8 cellular contexts compared by ENCODE assay signal in genomic region chr5:96931037-96931436, GRCh38. TPM values are rescaled to one million over a fixed set of nuclear protein-coding genes. Genes with fewer than 3 reads are reported as not detected.
DNase-seq lines count a peak whose midpoint lies in the region; ATAC-seq, FAIRE-seq and TF ChIP-seq lines count a peak whose summit lies in the region.
"Not testable (repeated sequence)": the region's sequence is repeated elsewhere in the genome, so short reads cannot be mapped to it uniquely, and the experiment has no call there.

No MANE protein-coding gene starts in this region.

- not testable (repeated sequence) for H3K4me3 ChIP-seq in BLaER1 treated with 17β-estradiol and CSF1 and Interleukin-3, amounts not matched to agents 10 nM and 100 nM
- peak overlapping the region; percentile 81 for H3K4me3 ChIP-seq in OCI-LY1 (ENCODE audit: low read depth, low read length, poor library complexity, severe bottlenecking)
- peak overlapping the region; percentile 73; the same call in 1 of the 2 replicates for H3K4me3 ChIP-seq in GM12878

- not testable (repeated sequence) for ATAC-seq in activated T-helper 17 cell treated with anti-CD3 and anti-CD28 coated beads, Interleukin-2, amount 50 U/mL, for 72 hours (replicated peaks); GM12878

- peaks cover 39% of the 10 kb centered on the region for H3K4me1 Mint-ChIP-seq in activated CD4-positive, alpha-beta T cell treated with anti-CD3 and anti-CD28 coated beads, Interleukin-2, amount 10 ng/mL, durations not matched to agents 24 days and 14 days
- peaks cover 26% of the 10 kb centered on the region for H3K4me1 Mint-ChIP-seq in activated T-helper 17 cell treated with anti-CD3 and anti-CD28 coated beads, Interleukin-2, amount 50 U/mL, for 72 hours
- H3K4me1 Mint-ChIP-seq in mesothelial cell of epicardium = peaks cover 46% of the 10 kb centered on the region
- H3K4me1 Mint-ChIP-seq in neural crest cell = peaks cover 20% of the 10 kb centered on the region

- in situ Hi-C loops in GM12878 (cut with MboI) = not testable (repeated sequence)

- H3F3A ChIP-seq in OCI-LY1 (ENCODE audit: insufficient read depth, low read length) = not testable (repeated sequence)

- not testable (repeated sequence) for TF ChIP-seq CTCF in OCI-LY1 (IDR thresholded peaks at IDR 0.05; ENCODE audit: low read length); GM12878 (IDR thresholded peaks at IDR 0.05 in 2 of 3, conservative IDR thresholded peaks at IDR 0.05 in 1 of 3; ENCODE audit: control insufficient read depth in 2 of 3, extremely low read depth in 1 of 3, insufficient read depth in 1 of 3, low read depth in 3 of 3, low read length in 3 of 3); mesothelial cell of epicardium (IDR thresholded peaks at IDR 0.05; ENCODE audit: unreplicated experiment); neural crest cell (conservative IDR thresholded peaks at IDR 0.05)

- not testable (repeated sequence) for H3K9ac ChIP-seq in BLaER1 treated with 17β-estradiol and CSF1 and Interleukin-3, amounts not matched to agents 10 nM and 100 nM
- H3K9ac ChIP-seq in OCI-LY1 (ENCODE audit: low read length) (peak overlapping the region; percentile 97; the same call in 1 of the 2 replicates), GM12878 (ENCODE audit: control insufficient read depth, insufficient read depth, low read length) (0 out of 2 replicates have a peak overlapping the region, but pooled peaks have one; percentile 93)

- not testable (repeated sequence) for H3K27me3 ChIP-seq in BLaER1 treated with 17β-estradiol and CSF1 and Interleukin-3, amounts not matched to agents 10 nM and 100 nM; OCI-LY1 (ENCODE audit: insufficient read depth, low read length); GM12878 (replicated peaks in 1 of 2; ENCODE audit: control insufficient read depth in 2 of 2, insufficient read depth in 2 of 2, low read length in 1 of 2)

- peaks cover 11% of the 10 kb centered on the region for H3K36me3 Mint-ChIP-seq in activated CD4-positive, alpha-beta T cell treated with anti-CD3 and anti-CD28 coated beads, Interleukin-2, amount 10 ng/mL, durations not matched to agents 24 days and 14 days (ENCODE audit: low read depth)
- H3K36me3 Mint-ChIP-seq in activated T-helper 17 cell treated with anti-CD3 and anti-CD28 coated beads, Interleukin-2, amount 50 U/mL, for 72 hours (ENCODE audit: low read depth); mesothelial cell of epicardium; neural crest cell (ENCODE audit: low read depth): not testable (repeated sequence)

- H3K4me1 ChIP-seq in BLaER1 treated with 17β-estradiol and CSF1 and Interleukin-3, amounts not matched to agents 10 nM and 100 nM = peaks cover 46 to 57% (median 52%) of the 10 kb centered on the region in 10 experiments
- H3K4me1 ChIP-seq in OCI-LY1 (ENCODE audit: insufficient read depth, low read length, severe bottlenecking) = peaks cover 63% of the 10 kb centered on the region
- H3K4me1 ChIP-seq in GM12878 (ENCODE audit: control insufficient read depth, insufficient read depth, low read length) = peaks cover 11% of the 10 kb centered on the region

- intact Hi-C loops in activated CD4-positive, alpha-beta T cell treated with anti-CD3 and anti-CD28 coated beads, Interleukin-2, amount 10 ng/mL, durations not matched to agents 24 days and 14 days (cut with micrococcal nuclease) = loop anchor here (10.0 kb wide), 3 partner anchors 164 to 1106 kb away; partner anchors contain the start of gene GLRX
- intact Hi-C loops in GM12878 (cut with micrococcal nuclease; ENCODE audit: unreplicated experiment) = not testable (repeated sequence)

- not testable (repeated sequence) for H3K27ac Mint-ChIP-seq in activated CD4-positive, alpha-beta T cell treated with anti-CD3 and anti-CD28 coated beads, Interleukin-2, amount 10 ng/mL, durations not matched to agents 24 days and 14 days; activated T-helper 17 cell treated with anti-CD3 and anti-CD28 coated beads, Interleukin-2, amount 50 U/mL, for 72 hours; neural crest cell (ENCODE audit: unreplicated experiment)
- H3K27ac Mint-ChIP-seq in mesothelial cell of epicardium = peak overlapping the region; percentile 34

- not testable (repeated sequence) for H3K27me3 Mint-ChIP-seq in activated CD4-positive, alpha-beta T cell treated with anti-CD3 and anti-CD28 coated beads, Interleukin-2, amount 10 ng/mL, durations not matched to agents 24 days and 14 days; activated T-helper 17 cell treated with anti-CD3 and anti-CD28 coated beads, Interleukin-2, amount 50 U/mL, for 72 hours; mesothelial cell of epicardium (ENCODE audit: low read depth); neural crest cell (ENCODE audit: low read depth)

- H2AFZ ChIP-seq in OCI-LY1 (ENCODE audit: low read length) = not testable (repeated sequence)
- H2AFZ ChIP-seq in GM12878 (ENCODE audit: control insufficient read depth, low read depth, low read length) = peak overlapping the region; percentile 28; the same call in 1 of the 2 replicates

- H3K9me3 ChIP-seq in BLaER1 treated with 17β-estradiol and CSF1 and Interleukin-3, amounts not matched to agents 10 nM and 100 nM (replicated peaks in 1 of 11); OCI-LY1 (ENCODE audit: low read length); GM12878 (replicated peaks; ENCODE audit: control insufficient read depth, insufficient read depth, low read length): not testable (repeated sequence)

- RAD21 ChIA-PET in GM12878 (lab: Charles Lee; ENCODE audit: unreplicated experiment) = interaction anchor here (1.1 to 5.5 kb wide), 8 partner anchors 9 to 61 kb away, joined by 3 to 67 read pairs (median 20); partner anchors contain the start of gene ERAP2

- CTCF ChIA-PET in GM12878 (lab: Yijun Ruan, JAX) = interaction anchor here (0.6 to 6.3 kb wide), 10 partner anchors 10 to 1069 kb away, joined by 3 to 35 read pairs (median 4); no protein-coding TSS in a partner anchor

- WGBS in GM12878 (ENCODE audit: insufficient coverage, insufficient replicate concordance, low lambda C conversion rate, missing lambda C conversion rate) = 74% methylated on average over 2 of the region's 2 CpGs

- peak overlapping the region; percentile 81 for H3K4me3 Mint-ChIP-seq in activated CD4-positive, alpha-beta T cell treated with anti-CD3 and anti-CD28 coated beads, Interleukin-2, amount 10 ng/mL, durations not matched to agents 24 days and 14 days
- H3K4me3 Mint-ChIP-seq in activated T-helper 17 cell treated with anti-CD3 and anti-CD28 coated beads, Interleukin-2, amount 50 U/mL, for 72 hours = peak overlapping the region; percentile 33
- H3K4me3 Mint-ChIP-seq in mesothelial cell of epicardium = not testable (repeated sequence)
- H3K4me3 Mint-ChIP-seq in neural crest cell = peak overlapping the region; percentile 8

- not testable (repeated sequence) for TF ChIP-seq RAD21 in GM12878 (IDR thresholded peaks at IDR 0.05; ENCODE audit: insufficient read depth, low read depth, low read length)

- H3K27ac ChIP-seq in BLaER1 treated with 17β-estradiol and CSF1 and Interleukin-3, amounts not matched to agents 10 nM and 100 nM = peak overlapping the region in 8 of 11 experiments; percentile 92 to 98 (median 95); a peak in 9 of 22 replicates
- peak overlapping the region; percentile 99 for H3K27ac ChIP-seq in OCI-LY1 (ENCODE audit: low read depth, low read length, poor library complexity, severe bottlenecking)
- peak overlapping the region; percentile 97 for H3K27ac ChIP-seq in GM12878 (ENCODE audit: control insufficient read depth, insufficient read depth)

- not testable (repeated sequence) for H3K79me2 ChIP-seq in OCI-LY1 (ENCODE audit: insufficient read depth, low read length)
- H3K79me2 ChIP-seq in GM12878 (ENCODE audit: control insufficient read depth, insufficient read depth, low read length) = peaks cover 54% of the 10 kb centered on the region

- not testable (repeated sequence) for FAIRE-seq in GM12878 (lab: Jason Lieb, UNC)

- TF ChIP-seq EP300 in GM12878 (IDR thresholded peaks at IDR 0.05; ENCODE audit: borderline replicate concordance in 1 of 2, control insufficient read depth in 1 of 2, low read depth in 2 of 2, low read length in 2 of 2) = not testable (repeated sequence)

- not testable (repeated sequence) for H3K9me2 ChIP-seq in OCI-LY1 (ENCODE audit: low read depth, low read length)

- not testable (repeated sequence) for H3K36me3 ChIP-seq in BLaER1 treated with 17β-estradiol and CSF1 and Interleukin-3, amounts not matched to agents 10 nM and 100 nM; OCI-LY1 (ENCODE audit: insufficient read depth, low read length); GM12878 (ENCODE audit: control insufficient read depth in 2 of 2, insufficient read depth in 2 of 2, low read length in 1 of 2)

- BruUV-seq in GM12878 (replicated peaks; lab: Mats Ljungman, UMichigan) = not testable (repeated sequence)

- SMC1A ChIA-PET in GM12878 (lab: Charles Lee; ENCODE audit: uncharacterized antibody, unreplicated experiment) = interaction anchor here (0.6 to 5.1 kb wide), 20 partner anchors 7 to 235 kb away, joined by 3 to 78 read pairs (median 5); partner anchors contain the start of gene ERAP2

- not testable (repeated sequence) for TF ChIP-seq POLR2A in GM12878 (IDR thresholded peaks at IDR 0.05; ENCODE audit: low read depth, low read length)

- not testable (repeated sequence) for H3K9me3 Mint-ChIP-seq in activated CD4-positive, alpha-beta T cell treated with anti-CD3 and anti-CD28 coated beads, Interleukin-2, amount 10 ng/mL, durations not matched to agents 24 days and 14 days; activated T-helper 17 cell treated with anti-CD3 and anti-CD28 coated beads, Interleukin-2, amount 50 U/mL, for 72 hours; mesothelial cell of epicardium; neural crest cell

- POLR2A ChIA-PET in GM12878 (lab: Charles Lee) = interaction anchor here (0.7 to 4.3 kb wide), 14 partner anchors 7 to 73 kb away, joined by 3 to 27 read pairs (median 4); partner anchors contain the start of gene ERAP2

- H3K4me2 ChIP-seq in BLaER1 treated with 17β-estradiol and CSF1 and Interleukin-3, amounts not matched to agents 10 nM and 100 nM = peak overlapping the region; percentile 82 to 97 (median 90)
- H3K4me2 ChIP-seq in OCI-LY1 (ENCODE audit: low read length) = peak overlapping the region; percentile 98
- H3K4me2 ChIP-seq in GM12878 (ENCODE audit: control insufficient read depth, insufficient read depth) = peak overlapping the region; percentile 88

- not testable (repeated sequence) for H4K20me1 ChIP-seq in BLaER1 treated with 17β-estradiol and CSF1 and Interleukin-3, amounts not matched to agents 10 nM and 100 nM; OCI-LY1 (ENCODE audit: insufficient read depth, low read length); GM12878 (ENCODE audit: control insufficient read depth, insufficient read depth)

- peak; percentile 17 for DNase-seq in ELF-1 (ENCODE audit: low read depth, low spot score)
- not testable (repeated sequence) for DNase-seq in activated CD4-positive, alpha-beta T cell treated with anti-CD3 and anti-CD28 coated beads, Interleukin-2, amount 10 ng/mL, durations not matched to agents 24 days and 14 days; GM12878 (ENCODE audit: low read depth, low spot score); mesothelial cell of epicardium (ENCODE audit: low spot score in 2 of 2, unreplicated experiment in 2 of 2); neural crest cell (ENCODE audit: low read depth, low spot score)

RNA-seq across cellular contexts. Expression of gene LNPEP, which starts 4.8 kb away (rescaled TPM):
- 38.2 and 39.4 TPM in 2 replicates for total RNA-seq in activated CD4-positive, alpha-beta T cell treated with anti-CD3 and anti-CD28 coated beads, Interleukin-2, amount 10 ng/mL, durations not matched to agents 24 days and 14 days
- 10 to 100 TPM; 45.0 to 52.7 TPM for total RNA-seq in activated T-helper 17 cell treated with anti-CD3 and anti-CD28 coated beads, Interleukin-2, amount 50 U/mL, for 72 hours
- total RNA-seq in GM12878 (2013; cell fraction: nucleolus; rRNA removed) = 410 and 418 TPM in 2 replicates
- total RNA-seq in GM12878 (2014; rRNA removed) (38.5 and 56.2 TPM in 2 replicates), GM12878 (2014; rRNA removed; fragmentation: Illumina TruSeq; extraction: Trizol) (54.9 and 62.3 TPM in 2 replicates), GM12878 (2021) (50.8 and 51.1 TPM in 2 replicates), mesothelial cell of epicardium (35.4 to 37.3 TPM (median 35.6 TPM) in 3 replicates), neural crest cell (17.4 and 17.9 TPM in 2 replicates)
- 12.3 TPM for polyA plus RNA-seq in GM12878 (2011; ENCODE audit: low read depth)
- polyA plus RNA-seq in GM12878 (2011; rRNA removed) (44.7 and 67.7 TPM in 2 replicates), GM12878 (2014; fragmentation: Illumina TruSeq; extraction: Trizol) (26.1 and 34.4 TPM in 2 replicates), GM12878 (2014; fragmentation: Nextera tagmentation; extraction: Ambion mirVana) (1 to 10 TPM; 5.6 to 7.3 TPM), GM12878 (2014; rRNA removed) (17.1 and 21.0 TPM in 2 replicates), GM12878 (2016; fragmentation: Nextera tagmentation; extraction: Ambion mirVana) (10 to 100 TPM; 23.2 to 23.9 TPM)
- polyA plus RNA-seq in GM12878 (2011; cell fraction: cytosol; rRNA removed) = 15.1 and 19.2 TPM in 2 replicates
- polyA plus RNA-seq in GM12878 (2011; cell fraction: nucleus; rRNA removed) = 33.3 and 34.8 TPM in 2 replicates
- polyA plus RNA-seq in GM12878 (2012) = 22.3 and 26.0 TPM in 2 replicates
- 135 and 161 TPM in 2 replicates for polyA minus RNA-seq in GM12878 (2011; rRNA and poly(A)+ RNA removed)
- polyA minus RNA-seq in GM12878 (2011; cell fraction: cytosol; rRNA and poly(A)+ RNA removed) = 48.5 and 54.1 TPM in 2 replicates
- 74.6 and 109 TPM in 2 replicates for polyA minus RNA-seq in GM12878 (2011; cell fraction: nucleus; rRNA and poly(A)+ RNA removed)

RNA-seq across cellular contexts. Expression of gene ERAP2, which starts 54.7 kb away (rescaled TPM):
- 48.9 and 51.3 TPM in 2 replicates for total RNA-seq in activated CD4-positive, alpha-beta T cell treated with anti-CD3 and anti-CD28 coated beads, Interleukin-2, amount 10 ng/mL, durations not matched to agents 24 days and 14 days
- total RNA-seq in activated T-helper 17 cell treated with anti-CD3 and anti-CD28 coated beads, Interleukin-2, amount 50 U/mL, for 72 hours = 10 to 100 TPM; 37.2 to 74.0 TPM
- total RNA-seq in GM12878 (2013; cell fraction: nucleolus; rRNA removed) = 386 and 388 TPM in 2 replicates
- total RNA-seq in GM12878 (2014; rRNA removed) (12.0 and 16.5 TPM in 2 replicates), GM12878 (2014; rRNA removed; fragmentation: Illumina TruSeq; extraction: Trizol) (17.8 and 19.4 TPM in 2 replicates), GM12878 (2021) (11.2 and 12.3 TPM in 2 replicates), mesothelial cell of epicardium (0.47 to 0.74 TPM (median 0.68 TPM) in 3 replicates), neural crest cell (not detected in 2 replicates)
- polyA plus RNA-seq in GM12878 (2011; ENCODE audit: low read depth) = 5.1 TPM
- polyA plus RNA-seq in GM12878 (2011; rRNA removed) (28.7 and 35.5 TPM in 2 replicates), GM12878 (2014; fragmentation: Illumina TruSeq; extraction: Trizol) (11.5 and 16.0 TPM in 2 replicates), GM12878 (2014; fragmentation: Nextera tagmentation; extraction: Ambion mirVana) (1 to 10 TPM; 4.0 to 4.3 TPM), GM12878 (2014; rRNA removed) (7.7 and 12.6 TPM in 2 replicates), GM12878 (2016; fragmentation: Nextera tagmentation; extraction: Ambion mirVana) (1 to 10 TPM; 7.6 to 9.5 TPM)
- polyA plus RNA-seq in GM12878 (2011; cell fraction: cytosol; rRNA removed) = 11.2 and 12.6 TPM in 2 replicates
- polyA plus RNA-seq in GM12878 (2011; cell fraction: nucleus; rRNA removed) = 38.6 and 38.7 TPM in 2 replicates
- polyA plus RNA-seq in GM12878 (2012) = 7.5 and 7.9 TPM in 2 replicates
- polyA minus RNA-seq in GM12878 (2011; rRNA and poly(A)+ RNA removed) = 56.5 and 63.2 TPM in 2 replicates
- polyA minus RNA-seq in GM12878 (2011; cell fraction: cytosol; rRNA and poly(A)+ RNA removed) = 12.3 and 12.4 TPM in 2 replicates
- polyA minus RNA-seq in GM12878 (2011; cell fraction: nucleus; rRNA and poly(A)+ RNA removed) = 89.2 and 126 TPM in 2 replicates
